Comparison of ENCODE assay signal across 11 cellular contexts in genomic region chr1:8533124-8533523, GRCh38.
DNase-seq lines count a peak whose midpoint lies in the region; ATAC-seq and TF ChIP-seq lines count a peak whose summit lies in the region.
"Had no signal": no experiment of that assay in that cellular context is flagged by ENCODE, and none has a peak within 500 bp of the region (broad histone marks: within the 10 kb centered on the region; RNA-seq: fewer than 3 reads in every experiment).

No MANE protein-coding gene starts in this region.

- peaks cover 48% of the 10 kb centered on the region for H3K4me1 Mint-ChIP-seq in activated T-cell treated with anti-CD3 and anti-CD28 coated beads, Interleukin-2, amount 50 U/mL, for 72 hours (ENCODE audit: low read depth)
- peaks cover 40% of the 10 kb centered on the region for H3K4me1 Mint-ChIP-seq in stimulated activated naive CD8-positive, alpha-beta T cell treated with anti-CD3 and anti-CD28 coated beads, Interleukin-15, amount 100 ng/mL, for 72 hours

- H3K27me3 Mint-ChIP-seq in activated T-cell treated with anti-CD3 and anti-CD28 coated beads, Interleukin-2, amount 50 U/mL, for 72 hours (ENCODE audit: low read depth), result no peaks in the 10 kb centered on the region
- H3K27me3 Mint-ChIP-seq in stimulated activated naive CD8-positive, alpha-beta T cell treated with anti-CD3 and anti-CD28 coated beads, Interleukin-15, amount 100 ng/mL, for 72 hours, result no peaks in the 10 kb centered on the region

- no peaks in the 10 kb centered on the region for H3K4me1 ChIP-seq in adrenal gland (replicated peaks in 1 of 2)

- H3K36me3 ChIP-seq in WERI-Rb-1 (peaks cover 27% of the 10 kb centered on the region), adrenal gland (replicated peaks in 1 of 2) (no peaks in the 10 kb centered on the region)

- ATAC-seq in activated T-cell treated with anti-CD3 and anti-CD28 coated beads, Interleukin-2, amount 50 U/mL, for 72 hours (replicated peaks in 1 of 2), result peak; percentile 53 to 59
- ATAC-seq in HG02610 (IDR thresholded peaks at IDR 0.05; ENCODE audit: unreplicated experiment), result peak; percentile 53
- ATAC-seq in stimulated activated naive CD8-positive, alpha-beta T cell treated with anti-CD3 and anti-CD28 coated beads, Interleukin-15, amount 100 ng/mL, for 72 hours, result peak; percentile 80
- no peak for ATAC-seq in HG02759 (IDR thresholded peaks at IDR 0.05; ENCODE audit: unreplicated experiment)

- peak overlapping the region; percentile 55 for H3K27ac Mint-ChIP-seq in activated T-cell treated with anti-CD3 and anti-CD28 coated beads, Interleukin-2, amount 50 U/mL, for 72 hours
- peak overlapping the region; percentile 12 to 44 for H3K27ac Mint-ChIP-seq in stimulated activated naive CD8-positive, alpha-beta T cell treated with anti-CD3 and anti-CD28 coated beads, Interleukin-15, amount 100 ng/mL, for 72 hours

- H3K4me3 ChIP-seq in WERI-Rb-1 (ENCODE audit: low read depth, low read length), result no peak overlapping the region
- H3K4me3 ChIP-seq in adrenal gland, result no peak overlapping the region
- H3K4me3 ChIP-seq: GM23248 had no signal

- H3K9me3 ChIP-seq in WERI-Rb-1 (ENCODE audit: severe bottlenecking), result no peaks in the 10 kb centered on the region
- H3K9me3 ChIP-seq in adrenal gland (replicated peaks in 1 of 3), result no peaks in the 10 kb centered on the region

- no peaks in the 10 kb centered on the region for H3K9me3 Mint-ChIP-seq in activated T-cell treated with anti-CD3 and anti-CD28 coated beads, Interleukin-2, amount 50 U/mL, for 72 hours
- H3K9me3 Mint-ChIP-seq in stimulated activated naive CD8-positive, alpha-beta T cell treated with anti-CD3 and anti-CD28 coated beads, Interleukin-15, amount 100 ng/mL, for 72 hours, result no peaks in the 10 kb centered on the region

- H3K4me3 Mint-ChIP-seq in activated T-cell treated with anti-CD3 and anti-CD28 coated beads, Interleukin-2, amount 50 U/mL, for 72 hours, result peak overlapping the region; percentile 51 to 65
- peak overlapping the region; percentile 42 to 63 for H3K4me3 Mint-ChIP-seq in stimulated activated naive CD8-positive, alpha-beta T cell treated with anti-CD3 and anti-CD28 coated beads, Interleukin-15, amount 100 ng/mL, for 72 hours

- 79 to 86% (median 84%) methylated on average over 4 of the region's 4 CpGs for WGBS in adrenal gland, 4 donors

- H3K27me3 ChIP-seq in WERI-Rb-1 (ENCODE audit: insufficient read depth, low read depth, severe bottlenecking) (no peaks in the 10 kb centered on the region), adrenal gland (no peaks in the 10 kb centered on the region)

- H3K27ac ChIP-seq in WERI-Rb-1 (0 out of 2 replicates have a peak overlapping the region, but pooled peaks have one; percentile 13), adrenal gland (no peak overlapping the region)
- H3K27ac ChIP-seq: GM23248 had no signal

- no peak for TF ChIP-seq POLR2A in adrenal gland (IDR thresholded peaks at IDR 0.05)

- no peak for DNase-seq in activated T-cell treated with anti-CD3 and anti-CD28 coated beads, Interleukin-2, amount 50 U/mL, for 72 hours
- DNase-seq in activated T-cell treated with anti-CD3 and anti-CD28 coated beads, Interleukin-2, amount 50 U/mL, for 1 hour, result no peak
- no peak for DNase-seq in WERI-Rb-1
- no peak for DNase-seq in stimulated activated naive CD8-positive, alpha-beta T cell treated with anti-CD3 and anti-CD28 coated beads, Interleukin-15, amount 100 ng/mL, for 72 hours
- DNase-seq in DMS153 treated with DMSO at 0.1 percent for 48 hours (lab: John Stamatoyannopoulos, UW; ENCODE audit: unreplicated experiment), result no peak
- DNase-seq in adrenal gland, result no peak
- DNase-seq: amniotic stem cell, GM23248, NCI-H1105 treated with DMSO at 0.1 percent for 48 hours had no signal

- intact Hi-C loops in adrenal gland (cut with DNase I), result no loop called here

- peaks cover 4 to 5% of the 10 kb centered on the region in 2 donors for H3K36me3 Mint-ChIP-seq in activated T-cell treated with anti-CD3 and anti-CD28 coated beads, Interleukin-2, amount 50 U/mL, for 72 hours (ENCODE audit: insufficient read depth in 2 of 2)

- no peak for TF ChIP-seq CTCF in WERI-Rb-1 (IDR thresholded peaks at IDR 0.05; ENCODE audit: low read depth, low read length)
- TF ChIP-seq CTCF in adrenal gland (IDR thresholded peaks at IDR 0.05), result no peak
